Comparison of ENCODE assay signal across 9 cellular contexts in the genomic region with DNA sequence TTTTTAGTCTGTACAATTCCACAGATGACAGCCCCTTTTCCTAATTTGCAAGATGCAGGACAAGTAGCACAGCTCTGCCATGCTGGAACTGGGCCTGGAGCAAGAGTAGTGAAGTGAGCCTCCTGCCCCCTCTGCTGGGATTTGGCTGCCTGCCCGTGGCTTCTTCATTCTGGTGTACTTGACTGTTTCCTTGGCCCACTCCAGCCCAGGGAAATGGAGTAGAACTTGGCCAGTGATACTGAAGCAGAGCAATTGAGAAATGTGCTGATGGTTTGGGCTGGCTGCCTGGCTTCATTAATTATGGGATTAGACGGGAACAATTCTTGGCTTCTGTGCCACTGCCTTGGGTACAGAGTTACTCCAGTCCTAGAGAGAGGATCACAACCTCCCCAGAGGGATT. TPM values are rescaled to one million over a fixed set of nuclear protein-coding genes. Genes with fewer than 3 reads are reported as not detected.
DNase-seq lines count a peak whose midpoint lies in the region; ATAC-seq and TF ChIP-seq lines count a peak whose summit lies in the region.
"Had no signal": no experiment of that assay in that cellular context is flagged by ENCODE, and none has a peak within 500 bp of the region (broad histone marks: within the 10 kb centered on the region; RNA-seq: fewer than 3 reads in every experiment).

No MANE protein-coding gene starts in this region.

- H3K27me3 ChIP-seq in esophagus squamous epithelium: no peaks in the 10 kb centered on the region

- peak overlapping the region in 1 of 7 donors; percentile 20 for H3K27ac Mint-ChIP-seq in CD14-positive monocyte

- 0% methylated on average over 1 of the region's 2 CpGs for WGBS in esophagus squamous epithelium, 2 donors

- H3K9me3 Mint-ChIP-seq in CD14-positive monocyte: peaks cover 0 to 3% (median 0%) of the 10 kb centered on the region in 7 donors

- DNase-seq in AG09319 (ENCODE audit: extremely low read depth, low read depth) (peak; percentile 44), NCI-H446 treated with DMSO at 0.1 percent for 48 hours (lab: John Stamatoyannopoulos, UW) (peak; percentile 97), esophagus squamous epithelium (lab: John Stamatoyannopoulos, UW) (peak; percentile 2), mucosa of descending colon (peak; percentile 56 to 80 (median 63)), SKM-1 treated with dmso at 0.1 percent for 144 hours (lab: John Stamatoyannopoulos, UW; ENCODE audit: unreplicated experiment) (no peak), CD14-positive monocyte (ENCODE audit: low spot score) (no peak)
- no peak for DNase-seq in effector CD4-positive, alpha-beta T cell

- H3K9me3 ChIP-seq in esophagus squamous epithelium (no peaks in the 10 kb centered on the region), mucosa of descending colon (no peaks in the 10 kb centered on the region)

- peak overlapping the region in 1 of 4 donors; percentile 45 for H3K4me3 ChIP-seq in esophagus squamous epithelium
- H3K4me3 ChIP-seq in mucosa of descending colon: no peak overlapping the region

- intact Hi-C loops in esophagus squamous epithelium (cut with DNase I) (no loop called here), mucosa of descending colon (cut with DNase I, micrococcal nuclease) (no loop called here), CD14-positive monocyte (cut with micrococcal nuclease) (no loop called here)

- H3K4me1 Mint-ChIP-seq in CD14-positive monocyte: peaks cover 23% of the 10 kb centered on the region

- peaks cover 0 to 5% (median 0%) of the 10 kb centered on the region in 3 donors for H3K27me3 Mint-ChIP-seq in CD14-positive monocyte (ENCODE audit: low read depth in 3 of 3)

- peak overlapping the region; percentile 41 to 90 (median 80) for H3K27ac ChIP-seq in esophagus squamous epithelium

- no peak for TF ChIP-seq CTCF in AG09319 (IDR thresholded peaks at IDR 0.05; ENCODE audit: low read depth, low read length)
- TF ChIP-seq CTCF in esophagus squamous epithelium (IDR thresholded peaks at IDR 0.05): no peak
- no peak for TF ChIP-seq CTCF in mucosa of descending colon (IDR thresholded peaks at IDR 0.05)
- TF ChIP-seq CTCF in CD14-positive monocyte (IDR thresholded peaks at IDR 0.05): no peak

- no peak for TF ChIP-seq POLR2A in esophagus squamous epithelium (IDR thresholded peaks at IDR 0.05)

- peaks cover 3 to 5% of the 10 kb centered on the region in 2 donors for H3K36me3 Mint-ChIP-seq in CD14-positive monocyte

- no peak overlapping the region for H3K4me3 Mint-ChIP-seq in CD14-positive monocyte

- H3K36me3 ChIP-seq in esophagus squamous epithelium (no peaks in the 10 kb centered on the region), mucosa of descending colon (ENCODE audit: low read depth) (no peaks in the 10 kb centered on the region)

- peaks cover 30 to 83% (median 47%) of the 10 kb centered on the region in 3 donors for H3K4me1 ChIP-seq in esophagus squamous epithelium
- H3K4me1 ChIP-seq in mucosa of descending colon (ENCODE audit: low read depth): peaks cover 32% of the 10 kb centered on the region

- ATAC-seq in mucosa of descending colon (no peak), GM18870 (IDR thresholded peaks at IDR 0.05; ENCODE audit: unreplicated experiment) (no peak)
- ATAC-seq: HCT116 had no signal

RNA-seq across cellular contexts. Expression of a gene that starts 2.8 kb away (rescaled TPM):
- 10 to 100 TPM; 20.1 to 70.0 (median 45.0) TPM for total RNA-seq in esophagus squamous epithelium
- total RNA-seq in mucosa of descending colon: 100 to 1,000 TPM in 1 of 3 donors, 10 to 100 TPM in 2; 57.6 to 122 (median 72.1) TPM
- polyA plus RNA-seq in CD14-positive monocyte: 10 to 100 TPM; 10.2 to 11.8 TPM

Comparison
In these comparisons a context has a peak if more than half of its experiments do, and no peak if none do; other contexts are left out.
1. DNase-seq: peak in AG09319 (single experiment), NCI-H446 treated with DMSO at 0.1 percent for 48 hours (single experiment), esophagus squamous epithelium (single experiment) and mucosa of descending colon (3 of 3); none in SKM-1 treated with dmso at 0.1 percent for 144 hours (single experiment), CD14-positive monocyte (single experiment) and effector CD4-positive, alpha-beta T cell (single experiment).